In genomic region chr22:47232197-47232596, GRCh38 we compare ENCODE assay signal across 7 cellular contexts.
"Had no signal": no experiment of that assay in that cellular context is flagged by ENCODE, and none has a peak within 500 bp of the region (broad histone marks: within the 10 kb centered on the region; RNA-seq: fewer than 3 reads in every experiment).

No MANE protein-coding gene starts in this region.

- H3K27ac Mint-ChIP-seq: GM23338, H9 had no signal

- H3K4me3 ChIP-seq: GM23338 had no signal

- H3K4me3 Mint-ChIP-seq: GM23338, H9 had no signal

- FAIRE-seq: H1, H54, HTR-8/SVneo had no signal

- DNase-seq: H9, HCEC 1CT, IMR-90 had no signal

- H3K4me1 Mint-ChIP-seq: GM23338, H9 had no signal

- ATAC-seq: GM23338 had no signal
